In genomic region chr1:169698976-169699375, GRCh38 we compare ENCODE assay signal across 18 cellular contexts. TPM values are rescaled to one million over a fixed set of nuclear protein-coding genes. Genes with fewer than 3 reads are reported as not detected.
A peak's percentile ranks its signal among the peaks of the same experiment; 100 is the strongest.
DNase-seq lines count a peak whose midpoint lies in the region; ATAC-seq and TF ChIP-seq lines count a peak whose summit lies in the region.
"Had no signal": no experiment of that assay in that cellular context is flagged by ENCODE, and none has a peak within 500 bp of the region (broad histone marks: within the 10 kb centered on the region; RNA-seq: fewer than 3 reads in every experiment).

No MANE protein-coding gene starts in this region.

- H3K9me2 ChIP-seq in OCI-LY7 (ENCODE audit: insufficient read depth, low read length) = no peaks in the 10 kb centered on the region

- POLR2A ChIA-PET in OCI-LY7 (lab: Charles Lee) = interaction anchor here (0.7 to 1.1 kb wide), 4 partner anchors 10 to 1099 kb away, joined by 3 to 4 read pairs (median 4); no protein-coding TSS in a partner anchor

- no peaks in the 10 kb centered on the region for H3K9me3 Mint-ChIP-seq in activated naive CD4-positive, alpha-beta T cell treated with anti-CD3 and anti-CD28 coated beads for 36 hours
- peaks cover 5% of the 10 kb centered on the region for H3K9me3 Mint-ChIP-seq in activated naive CD8-positive, alpha-beta T cell treated with anti-CD3 and anti-CD28 coated beads for 36 hours

- no peak overlapping the region for H3K27ac ChIP-seq in OCI-LY7 (ENCODE audit: low read depth, low read length, poor library complexity, severe bottlenecking)
- no peak overlapping the region for H3K27ac ChIP-seq in body of pancreas
- H3K27ac ChIP-seq: RWPE1, suprapubic skin had no signal

- H3K4me2 ChIP-seq in OCI-LY7 (ENCODE audit: low read length) = no peak overlapping the region

- TF ChIP-seq CTCF in OCI-LY7 (conservative IDR thresholded peaks at IDR 0.05; ENCODE audit: low read length) (no peak), body of pancreas (IDR thresholded peaks at IDR 0.05) (no peak)

- no peaks in the 10 kb centered on the region for H3K79me2 ChIP-seq in OCI-LY7 (ENCODE audit: insufficient read depth, low read depth, low read length)

- peak overlapping the region; percentile 17 for H3K4me3 Mint-ChIP-seq in activated naive CD4-positive, alpha-beta T cell treated with anti-CD3 and anti-CD28 coated beads for 36 hours
- no peak overlapping the region for H3K4me3 Mint-ChIP-seq in activated naive CD8-positive, alpha-beta T cell treated with anti-CD3 and anti-CD28 coated beads for 36 hours

- CTCF ChIA-PET in activated naive CD4-positive, alpha-beta T cell treated with anti-CD3 and anti-CD28 coated beads for 36 hours (lab: Charles Lee) = interaction anchor here (1.0 to 5.5 kb wide), 6 partner anchors 9 to 113 kb away, joined by 4 to 48 read pairs (median 6); partner anchors contain the start of gene F5
- CTCF ChIA-PET in OCI-LY7 (lab: Charles Lee; ENCODE audit: unreplicated experiment) = no interaction called here

- no TSS peak for BruUV-seq in OCI-LY7 (replicated peaks; lab: Mats Ljungman, UMichigan)

- no peaks in the 10 kb centered on the region for H4K20me1 ChIP-seq in OCI-LY7 (ENCODE audit: insufficient read depth, low read length)

- no peak for TF ChIP-seq POLR2A in body of pancreas (IDR thresholded peaks at IDR 0.05)

- H3K4me3 ChIP-seq in OCI-LY7 (ENCODE audit: low read depth, low read length, poor library complexity, severe bottlenecking) (no peak overlapping the region), body of pancreas (no peak overlapping the region)
- H3K4me3 ChIP-seq: heart left ventricle, MG63, mucosa of descending colon, suprapubic skin had no signal

- H3K4me1 ChIP-seq in OCI-LY7 (ENCODE audit: insufficient read depth, low read length, poor library complexity, severe bottlenecking) (peaks cover 59% of the 10 kb centered on the region), body of pancreas (no peaks in the 10 kb centered on the region)
- H3K4me1 ChIP-seq: suprapubic skin had no signal

- DNase-seq in activated naive CD4-positive, alpha-beta T cell treated with anti-CD3 and anti-CD28 coated beads for 36 hours = peak; percentile 45
- no peak for DNase-seq in activated naive CD4-positive, alpha-beta T cell (lab: John Stamatoyannopoulos, UW)
- DNase-seq in OCI-LY7 (ENCODE audit: low spot score) = no peak
- DNase-seq in activated naive CD8-positive, alpha-beta T cell treated with anti-CD3 and anti-CD28 coated beads for 36 hours = no peak
- DNase-seq in stimulated activated naive CD8-positive, alpha-beta T cell treated with anti-CD3 and anti-CD28 coated beads, Interleukin-15, Interleukin-2, amounts not matched to agents 100 U/mL and 50 U/mL, for 24 hours = no peak
- no peak for DNase-seq in body of pancreas
- DNase-seq: DMS 273 treated with DMSO at 0.1 percent for 48 hours, heart left ventricle, kidney glomerular epithelial cell, MG63, mucosa of descending colon, NCI-H748 treated with DMSO at 0.1 percent for 48 hours had no signal

- H3K9me3 ChIP-seq in OCI-LY7 (ENCODE audit: low read length) = no peaks in the 10 kb centered on the region
- no peaks in the 10 kb centered on the region for H3K9me3 ChIP-seq in body of pancreas
- H3K9me3 ChIP-seq: heart left ventricle, MG63, mucosa of descending colon, suprapubic skin had no signal

- intact Hi-C loops in activated naive CD4-positive, alpha-beta T cell treated with anti-CD3 and anti-CD28 coated beads for 36 hours (cut with micrococcal nuclease) = loop anchor here (1.0 to 10.0 kb wide), 3 partner anchors 9 to 594 kb away; partner anchors contain the start of genes ATP1B1, BLZF1 and NME7
- intact Hi-C loops in OCI-LY7 (cut with micrococcal nuclease; ENCODE audit: unreplicated experiment) = loop anchor here (5.0 to 10.0 kb wide), 3 partner anchors 193 to 334 kb away; partner anchors contain the start of genes BLZF1, NME7, SCYL3 and SLC19A2
- intact Hi-C loops in body of pancreas (cut with DNase I) = no loop called here

- H3K27ac Mint-ChIP-seq in activated naive CD4-positive, alpha-beta T cell treated with anti-CD3 and anti-CD28 coated beads for 36 hours = peak overlapping the region; percentile 94
- peak overlapping the region; percentile 85 for H3K27ac Mint-ChIP-seq in activated naive CD8-positive, alpha-beta T cell treated with anti-CD3 and anti-CD28 coated beads for 36 hours
- H3K27ac Mint-ChIP-seq: progenitor cell of endocrine pancreas had no signal

- peak; percentile 32 for ATAC-seq in stimulated activated naive CD8-positive, alpha-beta T cell treated with anti-CD3 and anti-CD28 coated beads, Interleukin-15, Interleukin-2, amounts not matched to agents 100 U/mL and 50 U/mL, for 24 hours
- ATAC-seq in body of pancreas (no peak), GM21526 (IDR thresholded peaks at IDR 0.05; ENCODE audit: low FRiP score, unreplicated experiment) (no peak), GM19324 (IDR thresholded peaks at IDR 0.05; ENCODE audit: low FRiP score, unreplicated experiment) (no peak)
- ATAC-seq: heart left ventricle, mucosa of descending colon had no signal

- H3K36me3 Mint-ChIP-seq in activated naive CD4-positive, alpha-beta T cell treated with anti-CD3 and anti-CD28 coated beads for 36 hours (ENCODE audit: low read depth) = peaks cover 89% of the 10 kb centered on the region
- peaks cover 83% of the 10 kb centered on the region for H3K36me3 Mint-ChIP-seq in activated naive CD8-positive, alpha-beta T cell treated with anti-CD3 and anti-CD28 coated beads for 36 hours

- WGBS in body of pancreas, 2 donors = 58 to 60% methylated on average over 3 of the region's 3 CpGs

- H3K27me3 ChIP-seq in body of pancreas = no peaks in the 10 kb centered on the region
- H3K27me3 ChIP-seq: suprapubic skin had no signal

- H3K36me3 ChIP-seq in OCI-LY7 (ENCODE audit: insufficient read depth, low read length) = no peaks in the 10 kb centered on the region
- H3K36me3 ChIP-seq in body of pancreas (replicated peaks in 1 of 2; ENCODE audit: insufficient read depth in 1 of 2, low read depth in 2 of 2) = no peaks in the 10 kb centered on the region
- H3K36me3 ChIP-seq: MG63, suprapubic skin had no signal

- no peaks in the 10 kb centered on the region for H3K27me3 Mint-ChIP-seq in activated naive CD4-positive, alpha-beta T cell treated with anti-CD3 and anti-CD28 coated beads for 36 hours (ENCODE audit: low read depth)
- H3K27me3 Mint-ChIP-seq in activated naive CD8-positive, alpha-beta T cell treated with anti-CD3 and anti-CD28 coated beads for 36 hours = no peaks in the 10 kb centered on the region

- H3K4me1 Mint-ChIP-seq in activated naive CD4-positive, alpha-beta T cell treated with anti-CD3 and anti-CD28 coated beads for 36 hours (ENCODE audit: low read depth) = peaks cover 95% of the 10 kb centered on the region
- H3K4me1 Mint-ChIP-seq in activated naive CD8-positive, alpha-beta T cell treated with anti-CD3 and anti-CD28 coated beads for 36 hours = peaks cover 92% of the 10 kb centered on the region

- H2AFZ ChIP-seq in OCI-LY7 (ENCODE audit: low read length) = peak overlapping the region; percentile 48; the same call in 1 of the 2 replicates

RNA-seq across cellular contexts. Expression of gene SELL, which starts 12.4 kb away (rescaled TPM):
- 100 to 1,000 TPM; 362 to 365 TPM for total RNA-seq in activated naive CD4-positive, alpha-beta T cell treated with anti-CD3 and anti-CD28 coated beads for 36 hours
- total RNA-seq in OCI-LY7 (2014; rRNA removed; shearing (Covaris generic)) = 0.16 and 0.46 TPM in 2 replicates
- total RNA-seq in OCI-LY7 (2022) (1.5 and 2.2 TPM in 2 replicates), body of pancreas (under 1 TPM in 1 of 2 donors, not detected in 1; 0.26 TPM)
- total RNA-seq in activated naive CD8-positive, alpha-beta T cell treated with anti-CD3 and anti-CD28 coated beads for 36 hours = 100 to 1,000 TPM; 110 to 111 TPM

RNA-seq across cellular contexts. Expression of gene SELE, which starts 34.9 kb away (rescaled TPM):
- total RNA-seq in activated naive CD4-positive, alpha-beta T cell treated with anti-CD3 and anti-CD28 coated beads for 36 hours = not detected
- total RNA-seq in OCI-LY7 (2014; rRNA removed; shearing (Covaris generic)) = not detected in 2 replicates
- total RNA-seq in OCI-LY7 (2022) (not detected in 2 replicates), body of pancreas (1 to 10 TPM in 1 of 2 donors, not detected in 1; 1.3 TPM)
- not detected for total RNA-seq in activated naive CD8-positive, alpha-beta T cell treated with anti-CD3 and anti-CD28 coated beads for 36 hours
- total RNA-seq: progenitor cell of endocrine pancreas; T-helper 2 cell treated with Interferon-gamma antibody and Interleukin-4, amounts not matched to agents 100 ng/mL and 5 ng/mL, for 36 hours had no signal

Comparison
In these comparisons a context has a peak if more than half of its experiments do, and no peak if none do; other contexts are left out.
1. RNA of gene SELL, which starts 12.4 kb away (total RNA-seq): 362 to 365 TPM in activated naive CD4-positive, alpha-beta T cell treated with anti-CD3 and anti-CD28 coated beads for 36 hours and 110 to 111 TPM in activated naive CD8-positive, alpha-beta T cell treated with anti-CD3 and anti-CD28 coated beads for 36 hours; 0.16 to 2.2 TPM in OCI-LY7 and 0.26 TPM in body of pancreas; every median in the first group is over 10 times any median in the second.